In genomic region chr4:153750197-153750817, GRCh38 we compare ENCODE assay signal across 8 cellular contexts. TPM values are rescaled to one million over a fixed set of nuclear protein-coding genes. Genes with fewer than 3 reads are reported as not detected.
A peak's percentile ranks its signal among the peaks of the same experiment; 100 is the strongest.
DNase-seq lines count a peak whose midpoint lies in the region; ATAC-seq and TF ChIP-seq lines count a peak whose summit lies in the region.

No MANE protein-coding gene starts in this region.

- peak; percentile 91 for ATAC-seq in GM19395 (IDR thresholded peaks at IDR 0.05; ENCODE audit: unreplicated experiment)
- ATAC-seq in Panc1 = peak; percentile 90
- peak; percentile 78 to 82 for ATAC-seq in activated T-cell treated with anti-CD3 and anti-CD28 coated beads, Interleukin-2, amount 50 U/mL, for 4 hours

- no peak overlapping the region for H3K4me3 ChIP-seq in Panc1 (ENCODE audit: low read depth in 2 of 2, low read length in 2 of 2)

- in situ Hi-C loops in Panc1 (cut with HindIII; ENCODE audit: low pct_unique_long_range_greater_than_20kb, low sequenced_read_pairs) = no loop called here

- H3K9me3 Mint-ChIP-seq in activated T-cell treated with anti-CD3 and anti-CD28 coated beads, Interleukin-2, amount 50 U/mL, for 4 hours = no peaks in the 10 kb centered on the region
- H3K9me3 Mint-ChIP-seq in type B pancreatic cell = no peaks in the 10 kb centered on the region

- no peaks in the 10 kb centered on the region for H3K27me3 ChIP-seq in Panc1 (ENCODE audit: control insufficient read depth, insufficient read depth, low read length)

- intact Hi-C loops in Panc1 (cut with micrococcal nuclease; ENCODE audit: unreplicated experiment) = loop anchor here (5.0 to 10.0 kb wide), 2 partner anchors 98 to 606 kb away; no protein-coding TSS in a partner anchor

- CTCF ChIA-PET in Panc1 (lab: Charles Lee) = interaction anchor here (0.5 to 0.6 kb wide), 2 partner anchors 246 to 251 kb away, joined by 4 to 7 read pairs; no protein-coding TSS in a partner anchor

- peak; percentile 78 for TF ChIP-seq CTCF in Panc1 (IDR thresholded peaks at IDR 0.05)
- peak; percentile 84 for TF ChIP-seq CTCF in type B pancreatic cell (conservative IDR thresholded peaks at IDR 0.05)

- H3K9me3 ChIP-seq in Panc1 (ENCODE audit: control insufficient read depth, insufficient read depth, low read depth, low read length) = no peaks in the 10 kb centered on the region

- no peaks in the 10 kb centered on the region for H3K4me1 ChIP-seq in Panc1 (ENCODE audit: control insufficient read depth, insufficient read depth, low read length)

- H3K4me1 Mint-ChIP-seq in activated T-cell treated with anti-CD3 and anti-CD28 coated beads, Interleukin-2, amount 50 U/mL, for 4 hours (ENCODE audit: low read depth) = peaks cover 8% of the 10 kb centered on the region
- peaks cover 6% of the 10 kb centered on the region for H3K4me1 Mint-ChIP-seq in type B pancreatic cell (ENCODE audit: unreplicated experiment)

- peak; percentile 33 for DNase-seq in COLO668 (lab: John Stamatoyannopoulos, UW; ENCODE audit: unreplicated experiment)
- peak; percentile 70 for DNase-seq in HT1080 (ENCODE audit: low read depth)
- DNase-seq in Panc1 (ENCODE audit: low read depth, low spot score) = peak; percentile 47
- peak; percentile 42 for DNase-seq in activated T-cell treated with anti-CD3 and anti-CD28 coated beads, Interleukin-2, amount 50 U/mL, for 4 hours
- peak; percentile 73 for DNase-seq in fibroblast of the conjunctiva (ENCODE audit: low read depth)
- DNase-seq in occipital lobe (lab: John Stamatoyannopoulos, UW) = peak; percentile 49
- no peak for DNase-seq in type B pancreatic cell (ENCODE audit: extremely low spot score, unreplicated experiment)

- BruUV-seq in Panc1 (replicated peaks; lab: Mats Ljungman, UMichigan) = no TSS peak

- H3K4me3 Mint-ChIP-seq in activated T-cell treated with anti-CD3 and anti-CD28 coated beads, Interleukin-2, amount 50 U/mL, for 4 hours = no peak overlapping the region
- H3K4me3 Mint-ChIP-seq in type B pancreatic cell = no peak overlapping the region

- no peak overlapping the region for H3K27ac Mint-ChIP-seq in type B pancreatic cell

- no peaks in the 10 kb centered on the region for H3K27me3 Mint-ChIP-seq in activated T-cell treated with anti-CD3 and anti-CD28 coated beads, Interleukin-2, amount 50 U/mL, for 4 hours (ENCODE audit: low read depth)
- H3K27me3 Mint-ChIP-seq in type B pancreatic cell = peaks cover 8% of the 10 kb centered on the region

- no peak overlapping the region for H3K27ac ChIP-seq in Panc1 (ENCODE audit: low read length)

- no peaks in the 10 kb centered on the region for H3K36me3 ChIP-seq in Panc1 (ENCODE audit: control insufficient read depth, insufficient read depth, low read length)

- POLR2A ChIA-PET in Panc1 (lab: Charles Lee) = no interaction called here

- H3K36me3 Mint-ChIP-seq in activated T-cell treated with anti-CD3 and anti-CD28 coated beads, Interleukin-2, amount 50 U/mL, for 4 hours (ENCODE audit: insufficient read depth) = no peaks in the 10 kb centered on the region
- H3K36me3 Mint-ChIP-seq in type B pancreatic cell = no peaks in the 10 kb centered on the region

RNA-seq across cellular contexts. Expression of gene RNF175, which starts 9.5 kb away (rescaled TPM):
- not detected in 2 replicates for total RNA-seq in HT1080 (2014; rRNA removed; shearing (Covaris generic))
- not detected in 2 replicates for polyA plus RNA-seq in HT1080 (2015; cell fraction: cytosol; rRNA removed)
- polyA plus RNA-seq in HT1080 (2015; cell fraction: nucleus; rRNA removed) = not detected in 2 replicates
- total RNA-seq in Panc1 (2021; ENCODE audit: unreplicated experiment) (not detected), occipital lobe (26.7 TPM), type B pancreatic cell (ENCODE audit: low replicate concordance) (0.38 and 11.3 TPM in 2 replicates)
- not detected for polyA plus RNA-seq in Panc1 (2012; ENCODE audit: insufficient read length)
- total RNA-seq in activated T-cell treated with anti-CD3 and anti-CD28 coated beads, Interleukin-2, amount 50 U/mL, for 4 hours = 1 to 10 TPM in 1 of 3 donors, under 1 TPM in 2; 0.42 to 1.2 (median 0.54) TPM

RNA-seq across cellular contexts. Expression of gene SFRP2, which starts 38.6 kb away (rescaled TPM):
- not detected in 2 replicates for total RNA-seq in HT1080 (2014; rRNA removed; shearing (Covaris generic))
- polyA plus RNA-seq in HT1080 (2015; cell fraction: cytosol; rRNA removed) = not detected in 2 replicates
- polyA plus RNA-seq in HT1080 (2015; cell fraction: nucleus; rRNA removed) = not detected in 2 replicates
- 0.26 TPM for total RNA-seq in Panc1 (2021; ENCODE audit: unreplicated experiment)
- polyA plus RNA-seq in Panc1 (2012; ENCODE audit: insufficient read length) = not detected
- total RNA-seq in activated T-cell treated with anti-CD3 and anti-CD28 coated beads, Interleukin-2, amount 50 U/mL, for 4 hours = under 1 TPM; 0.24 to 0.68 (median 0.40) TPM
- total RNA-seq in occipital lobe = 1.1 TPM
- total RNA-seq in type B pancreatic cell (ENCODE audit: low replicate concordance) = 5.9 and 31.9 TPM in 2 replicates
